Comparison of ENCODE assay signal across 9 cellular contexts in the genomic region with DNA sequence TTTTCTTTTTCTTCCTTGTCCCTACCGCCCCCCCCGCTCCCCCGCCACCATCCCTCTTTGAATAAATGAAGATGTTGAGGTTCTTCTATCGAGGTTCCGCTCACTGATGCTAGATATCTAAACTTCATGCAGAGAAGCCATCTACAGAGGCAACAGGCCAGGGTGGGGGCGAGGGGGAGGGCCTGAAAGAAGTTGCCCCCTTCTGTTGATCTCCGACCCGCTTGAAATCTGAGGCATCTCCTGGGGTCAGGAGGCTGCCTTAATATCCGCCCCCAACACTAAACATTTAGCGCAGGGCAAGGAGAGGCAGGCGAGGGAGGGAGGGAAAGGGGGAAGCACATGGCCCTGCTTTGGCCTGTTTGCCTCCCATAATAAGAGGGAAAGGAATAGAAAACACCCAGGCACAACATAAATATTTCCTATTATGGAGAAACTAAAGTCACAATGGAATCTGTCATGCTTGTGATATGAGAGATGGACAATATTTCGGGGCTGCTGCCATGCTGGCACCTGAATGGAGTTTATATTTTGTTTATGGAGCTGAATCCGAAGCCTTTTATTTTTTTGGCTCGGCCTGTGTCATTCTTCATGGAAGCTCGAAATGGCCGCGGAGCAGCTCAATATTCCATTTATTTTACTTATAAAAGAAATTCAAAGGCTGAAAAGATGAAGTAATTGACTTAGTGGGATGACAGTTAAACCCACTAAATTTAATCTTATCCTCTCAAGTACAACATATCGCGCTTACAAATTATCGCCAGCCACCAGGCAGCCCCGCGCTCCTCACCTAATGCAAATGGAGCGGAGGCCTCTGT.
A peak's percentile ranks its signal among the peaks of the same experiment; 100 is the strongest.
DNase-seq lines count a peak whose midpoint lies in the region; ATAC-seq and TF ChIP-seq lines count a peak whose summit lies in the region.
"Had no signal": no experiment of that assay in that cellular context is flagged by ENCODE, and none has a peak within 500 bp of the region (broad histone marks: within the 10 kb centered on the region; RNA-seq: fewer than 3 reads in every experiment).

No MANE protein-coding gene starts in this region.

- H3K27me3 ChIP-seq in left ventricle myocardium inferior (ENCODE audit: low read depth) (peaks cover 74% of the 10 kb centered on the region), muscle layer of duodenum (ENCODE audit: low read depth, low read length) (peaks cover 7% of the 10 kb centered on the region), aorta (ENCODE audit: control insufficient read depth in 1 of 2, insufficient read depth in 2 of 2, low read length in 1 of 2) (no peaks in the 10 kb centered on the region)

- ATAC-seq in left cardiac atrium, result no peak
- no peak for ATAC-seq in aorta (ENCODE audit: low FRiP score)
- no peak for ATAC-seq in HG02884 (IDR thresholded peaks at IDR 0.05; ENCODE audit: unreplicated experiment)
- no peak for ATAC-seq in GM21447 (IDR thresholded peaks at IDR 0.05; ENCODE audit: unreplicated experiment)

- DNase-seq in left ventricle myocardium inferior, result no peak
- DNase-seq in left cardiac atrium, result no peak
- no peak for DNase-seq in choroid plexus epithelial cell (ENCODE audit: low read depth)
- DNase-seq in aorta, result no peak
- DNase-seq in SW480 (ENCODE audit: low spot score), result no peak

- H3K9me3 ChIP-seq in left ventricle myocardium inferior (replicated peaks) (peaks cover 6% of the 10 kb centered on the region), muscle layer of duodenum (ENCODE audit: control insufficient read depth in 1 of 2, low read length in 2 of 2) (no peaks in the 10 kb centered on the region), aorta (ENCODE audit: control insufficient read depth, low read length) (no peaks in the 10 kb centered on the region)

- TF ChIP-seq CTCF in left ventricle myocardium inferior (IDR thresholded peaks at IDR 0.05; ENCODE audit: borderline replicate concordance), result no peak
- no peak for TF ChIP-seq CTCF in choroid plexus epithelial cell (conservative IDR thresholded peaks at IDR 0.05; ENCODE audit: low read depth, low read length)

- intact Hi-C loops in left ventricle myocardium inferior (cut with micrococcal nuclease), result no loop called here
- intact Hi-C loops in left cardiac atrium (cut with DNase I), result no loop called here
- intact Hi-C loops in aorta (cut with DNase I), result no loop called here

- peaks cover 12% of the 10 kb centered on the region for H3K4me1 ChIP-seq in left ventricle myocardium inferior
- H3K4me1 ChIP-seq in muscle layer of duodenum (ENCODE audit: control insufficient read depth in 1 of 2, insufficient read depth in 2 of 2, low read length in 2 of 2), result peaks cover 0 to 11% of the 10 kb centered on the region in 2 donors
- H3K4me1 ChIP-seq in aorta (ENCODE audit: control insufficient read depth in 1 of 2, insufficient read depth in 2 of 2, low read length in 2 of 2), result no peaks in the 10 kb centered on the region

- WGBS in aorta, 2 donors, result 55 to 56% methylated on average over 23 of the region's 23 CpGs

- H3K36me3 ChIP-seq in left ventricle myocardium inferior, result no peaks in the 10 kb centered on the region
- no peaks in the 10 kb centered on the region for H3K36me3 ChIP-seq in muscle layer of duodenum (ENCODE audit: control insufficient read depth in 1 of 2, insufficient read depth in 2 of 2, low read length in 2 of 2)
- H3K36me3 ChIP-seq in aorta (ENCODE audit: control insufficient read depth in 1 of 2, insufficient read depth in 2 of 2, low read length in 1 of 2), result no peaks in the 10 kb centered on the region

- H3K4me3 ChIP-seq in left ventricle myocardium inferior, result peak overlapping the region; percentile 67
- H3K4me3 ChIP-seq in choroid plexus epithelial cell (ENCODE audit: low read depth, low read length), result peak overlapping the region; percentile 63
- peak overlapping the region; percentile 61 to 73 for H3K4me3 ChIP-seq in muscle layer of duodenum (ENCODE audit: low read depth in 1 of 2, low read length in 2 of 2)
- H3K4me3 ChIP-seq in aorta (ENCODE audit: low read length in 2 of 2), result peak overlapping the region; percentile 69 to 70

- H3K27ac ChIP-seq in left ventricle myocardium inferior (replicated peaks) (no peak overlapping the region), muscle layer of duodenum (ENCODE audit: low read length) (no peak overlapping the region), aorta (ENCODE audit: low read depth in 1 of 2, low read length in 2 of 2) (no peak overlapping the region)
- H3K27ac ChIP-seq: HL-60 had no signal
